In genomic region chr6:112087136-112087908, GRCh38 we compare ENCODE assay signal across 8 cellular contexts.
DNase-seq lines count a peak whose midpoint lies in the region; ATAC-seq and TF ChIP-seq lines count a peak whose summit lies in the region.

FAM229B (plus strand) TSS chr6:112087591; CDS start chr6:112099284, 11,693 bp downstream.
TUBE1 (minus strand) TSS chr6:112087482; CDS start chr6:112087434, 48 bp downstream.

- no peaks in the 10 kb centered on the region for H3K27me3 ChIP-seq in NT2/D1 (ENCODE audit: insufficient read depth, insufficient read length)

- peak within 1 kb of the TSS; percentile 82 for H3K4me3 ChIP-seq in NT2/D1 (ENCODE audit: insufficient read length, low read depth)
- peak within 1 kb of the TSS; percentile 82 for H3K4me3 ChIP-seq in epithelial cell of esophagus (ENCODE audit: low read length)

- DNase-seq in D341Med (ENCODE audit: low spot score) = peak; percentile 90
- peak in 75 of 76 experiments; percentile 57 to 97 (median 91) for DNase-seq in HUDEP-2 (lab: John Stamatoyannopoulos, UW; ENCODE audit: unreplicated experiment in 76 of 76)
- peak; percentile 90 for DNase-seq in NT2/D1 (ENCODE audit: low read depth, low spot score)
- DNase-seq in activated CD8-positive, alpha-beta memory T cell treated with anti-CD3 and anti-CD28 coated beads, Interleukin-2, amount 50 U/mL, for 4 hours = peak; percentile 87
- DNase-seq in epithelial cell of esophagus (ENCODE audit: low read depth) = peak; percentile 96
- peak; percentile 87 for DNase-seq in middle frontal gyrus (ENCODE audit: extremely low spot score, low spot score)
- DNase-seq in stimulated activated CD8-positive, alpha-beta memory T cell treated with anti-CD3 and anti-CD28 coated beads, Interleukin-2, amount 100 ng/mL, for 48 hours (ENCODE audit: low read depth in 2 of 2) = peak; percentile 70 to 79

- no peaks in the 10 kb centered on the region for H3K9me3 ChIP-seq in NT2/D1 (ENCODE audit: insufficient read depth, low read length)

- H3K9ac ChIP-seq in NT2/D1 (ENCODE audit: insufficient read length, low read depth) = peak within 1 kb of the TSS; percentile 82

- peak; percentile 97 for ATAC-seq in GM21390 (IDR thresholded peaks at IDR 0.05; ENCODE audit: unreplicated experiment)

- no peaks in the 10 kb centered on the region for H3K4me1 ChIP-seq in NT2/D1 (ENCODE audit: insufficient read depth, insufficient read length)

- TF ChIP-seq CTCF in epithelial cell of esophagus (IDR thresholded peaks at IDR 0.05; ENCODE audit: insufficient read depth, low read depth, low read length, missing control alignments) = no peak

- H3K36me3 ChIP-seq in NT2/D1 (ENCODE audit: insufficient read depth, insufficient read length, low read length) = peaks cover 12% of the 10 kb centered on the region

Comparison
In these comparisons a context has a peak if more than half of its experiments do, and no peak if none do; other contexts are left out.
1. Peak in every context shown above with its lines: DNase-seq, ATAC-seq and H3K4me3 ChIP-seq.